1 cellular context compared by ENCODE assay signal in the genomic region with DNA sequence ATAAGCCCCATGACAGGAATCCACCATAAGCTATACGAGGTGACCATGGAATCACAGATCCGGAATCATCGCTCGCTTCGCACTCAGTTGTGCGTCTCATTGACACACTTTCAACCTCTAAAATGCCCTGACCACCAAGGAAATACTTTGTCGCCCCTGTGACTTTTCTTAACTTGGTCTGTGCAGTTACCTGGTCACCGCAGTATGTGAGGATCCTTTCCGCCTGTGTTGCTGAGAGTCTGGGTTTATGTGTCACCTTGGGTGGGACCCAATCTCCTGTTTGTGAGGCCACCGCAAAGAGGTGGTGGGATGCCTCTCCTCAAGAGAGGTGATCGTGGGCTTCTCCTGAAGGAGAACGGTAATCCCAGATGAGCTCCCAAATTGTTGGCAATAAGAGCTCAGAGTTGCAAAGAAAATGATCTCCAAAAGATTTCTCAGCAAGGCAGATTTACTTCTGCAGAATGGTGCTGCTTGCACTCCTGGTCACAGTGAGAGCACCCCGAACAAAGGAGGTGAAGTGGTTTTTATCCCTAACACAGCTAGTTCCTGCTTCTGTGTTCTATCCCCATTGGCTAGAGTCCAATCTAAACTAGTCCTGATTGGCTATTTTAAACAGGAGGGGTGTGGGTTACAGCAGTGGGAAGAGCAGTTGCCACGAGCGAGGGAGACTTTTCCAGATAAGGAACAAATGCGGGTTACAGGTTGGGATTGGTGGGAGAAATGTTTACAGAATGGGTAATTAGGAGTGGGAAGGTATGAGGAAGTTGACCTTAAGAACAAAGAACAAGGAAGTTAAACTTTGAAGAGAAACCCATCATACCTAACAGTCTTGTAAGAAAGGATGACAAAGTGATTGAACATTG.
TF ChIP-seq lines count a peak whose summit lies in the region.

No MANE protein-coding gene starts in this region.

TF ChIP-seq in K562, 482 proteins besides CTCF, POLR2A, EP300 and RAD21 (continued from another document and continues in another):
- no peak for TF ChIP-seq NCOA6 (IDR thresholded peaks at IDR 0.05)
- no peak for TF ChIP-seq KDM1A (IDR thresholded peaks at IDR 0.05)
- TF ChIP-seq, protein P1, sequence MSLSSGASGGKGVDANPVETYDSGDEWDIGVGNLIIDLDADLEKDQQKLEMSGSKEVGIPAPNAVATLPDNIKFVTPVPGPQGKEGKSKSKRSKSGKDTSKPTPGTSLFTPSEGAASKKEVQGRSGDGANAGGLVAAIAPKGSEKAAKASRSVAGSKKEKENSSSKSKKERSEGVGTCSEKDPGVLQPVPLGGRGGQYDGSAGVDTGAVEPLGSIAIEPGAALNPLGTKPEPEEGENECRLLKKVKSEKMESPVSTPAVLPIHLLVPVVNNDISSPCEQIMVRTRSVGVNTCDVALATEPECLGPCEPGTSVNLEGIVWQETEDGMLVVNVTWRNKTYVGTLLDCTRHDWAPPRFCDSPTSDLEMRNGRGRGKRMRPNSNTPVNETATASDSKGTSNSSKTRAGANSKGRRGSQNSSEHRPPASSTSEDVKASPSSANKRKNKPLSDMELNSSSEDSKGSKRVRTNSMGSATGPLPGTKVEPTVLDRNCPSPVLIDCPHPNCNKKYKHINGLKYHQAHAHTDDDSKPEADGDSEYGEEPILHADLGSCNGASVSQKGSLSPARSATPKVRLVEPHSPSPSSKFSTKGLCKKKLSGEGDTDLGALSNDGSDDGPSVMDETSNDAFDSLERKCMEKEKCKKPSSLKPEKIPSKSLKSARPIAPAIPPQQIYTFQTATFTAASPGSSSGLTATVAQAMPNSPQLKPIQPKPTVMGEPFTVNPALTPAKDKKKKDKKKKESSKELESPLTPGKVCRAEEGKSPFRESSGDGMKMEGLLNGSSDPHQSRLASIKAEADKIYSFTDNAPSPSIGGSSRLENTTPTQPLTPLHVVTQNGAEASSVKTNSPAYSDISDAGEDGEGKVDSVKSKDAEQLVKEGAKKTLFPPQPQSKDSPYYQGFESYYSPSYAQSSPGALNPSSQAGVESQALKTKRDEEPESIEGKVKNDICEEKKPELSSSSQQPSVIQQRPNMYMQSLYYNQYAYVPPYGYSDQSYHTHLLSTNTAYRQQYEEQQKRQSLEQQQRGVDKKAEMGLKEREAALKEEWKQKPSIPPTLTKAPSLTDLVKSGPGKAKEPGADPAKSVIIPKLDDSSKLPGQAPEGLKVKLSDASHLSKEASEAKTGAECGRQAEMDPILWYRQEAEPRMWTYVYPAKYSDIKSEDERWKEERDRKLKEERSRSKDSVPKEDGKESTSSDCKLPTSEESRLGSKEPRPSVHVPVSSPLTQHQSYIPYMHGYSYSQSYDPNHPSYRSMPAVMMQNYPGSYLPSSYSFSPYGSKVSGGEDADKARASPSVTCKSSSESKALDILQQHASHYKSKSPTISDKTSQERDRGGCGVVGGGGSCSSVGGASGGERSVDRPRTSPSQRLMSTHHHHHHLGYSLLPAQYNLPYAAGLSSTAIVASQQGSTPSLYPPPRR (CRISPR knock-in tag; IDR thresholded peaks at IDR 0.05; ENCODE audit: borderline replicate concordance), result no peak
- no peak for TF ChIP-seq RBM15 (IDR thresholded peaks at IDR 0.05; ENCODE audit: insufficient read depth, low read length)
- TF ChIP-seq CXXC5 (CRISPR knock-in tag; IDR thresholded peaks at IDR 0.05), result no peak
- TF ChIP-seq E2F8 (IDR thresholded peaks at IDR 0.05; ENCODE audit: low read depth, partially characterized antibody), result no peak
- TF ChIP-seq ZEB2 (IDR thresholded peaks at IDR 0.05), result peak; percentile 90
- TF ChIP-seq TRIM24 (IDR thresholded peaks at IDR 0.05), result peak in 1 of 2 experiments; percentile 79; a peak in 2 of 4 replicates
- TF ChIP-seq, protein P2, sequence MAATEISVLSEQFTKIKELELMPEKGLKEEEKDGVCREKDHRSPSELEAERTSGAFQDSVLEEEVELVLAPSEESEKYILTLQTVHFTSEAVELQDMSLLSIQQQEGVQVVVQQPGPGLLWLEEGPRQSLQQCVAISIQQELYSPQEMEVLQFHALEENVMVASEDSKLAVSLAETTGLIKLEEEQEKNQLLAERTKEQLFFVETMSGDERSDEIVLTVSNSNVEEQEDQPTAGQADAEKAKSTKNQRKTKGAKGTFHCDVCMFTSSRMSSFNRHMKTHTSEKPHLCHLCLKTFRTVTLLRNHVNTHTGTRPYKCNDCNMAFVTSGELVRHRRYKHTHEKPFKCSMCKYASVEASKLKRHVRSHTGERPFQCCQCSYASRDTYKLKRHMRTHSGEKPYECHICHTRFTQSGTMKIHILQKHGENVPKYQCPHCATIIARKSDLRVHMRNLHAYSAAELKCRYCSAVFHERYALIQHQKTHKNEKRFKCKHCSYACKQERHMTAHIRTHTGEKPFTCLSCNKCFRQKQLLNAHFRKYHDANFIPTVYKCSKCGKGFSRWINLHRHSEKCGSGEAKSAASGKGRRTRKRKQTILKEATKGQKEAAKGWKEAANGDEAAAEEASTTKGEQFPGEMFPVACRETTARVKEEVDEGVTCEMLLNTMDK (IDR thresholded peaks at IDR 0.05; ENCODE audit: borderline replicate concordance, insufficient read depth, low read depth, low read length, poor library complexity, severe bottlenecking), result no peak
- 0 out of 2 replicates have a peak, but pooled peaks have one; percentile 23 for TF ChIP-seq E2F1 (CRISPR knock-in tag; IDR thresholded peaks at IDR 0.05)
- TF ChIP-seq, protein P3, sequence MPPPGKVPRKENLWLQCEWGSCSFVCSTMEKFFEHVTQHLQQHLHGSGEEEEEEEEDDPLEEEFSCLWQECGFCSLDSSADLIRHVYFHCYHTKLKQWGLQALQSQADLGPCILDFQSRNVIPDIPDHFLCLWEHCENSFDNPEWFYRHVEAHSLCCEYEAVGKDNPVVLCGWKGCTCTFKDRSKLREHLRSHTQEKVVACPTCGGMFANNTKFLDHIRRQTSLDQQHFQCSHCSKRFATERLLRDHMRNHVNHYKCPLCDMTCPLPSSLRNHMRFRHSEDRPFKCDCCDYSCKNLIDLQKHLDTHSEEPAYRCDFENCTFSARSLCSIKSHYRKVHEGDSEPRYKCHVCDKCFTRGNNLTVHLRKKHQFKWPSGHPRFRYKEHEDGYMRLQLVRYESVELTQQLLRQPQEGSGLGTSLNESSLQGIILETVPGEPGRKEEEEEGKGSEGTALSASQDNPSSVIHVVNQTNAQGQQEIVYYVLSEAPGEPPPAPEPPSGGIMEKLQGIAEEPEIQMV (tag; conservative IDR thresholded peaks at IDR 0.05; ENCODE audit: low read depth), result no peak
- TF ChIP-seq CHD4 (IDR thresholded peaks at IDR 0.05; ENCODE audit: insufficient read depth, insufficient replicate concordance, low read depth, low read length, poor library complexity, severe bottlenecking), result no peak
- TF ChIP-seq, protein P4, sequence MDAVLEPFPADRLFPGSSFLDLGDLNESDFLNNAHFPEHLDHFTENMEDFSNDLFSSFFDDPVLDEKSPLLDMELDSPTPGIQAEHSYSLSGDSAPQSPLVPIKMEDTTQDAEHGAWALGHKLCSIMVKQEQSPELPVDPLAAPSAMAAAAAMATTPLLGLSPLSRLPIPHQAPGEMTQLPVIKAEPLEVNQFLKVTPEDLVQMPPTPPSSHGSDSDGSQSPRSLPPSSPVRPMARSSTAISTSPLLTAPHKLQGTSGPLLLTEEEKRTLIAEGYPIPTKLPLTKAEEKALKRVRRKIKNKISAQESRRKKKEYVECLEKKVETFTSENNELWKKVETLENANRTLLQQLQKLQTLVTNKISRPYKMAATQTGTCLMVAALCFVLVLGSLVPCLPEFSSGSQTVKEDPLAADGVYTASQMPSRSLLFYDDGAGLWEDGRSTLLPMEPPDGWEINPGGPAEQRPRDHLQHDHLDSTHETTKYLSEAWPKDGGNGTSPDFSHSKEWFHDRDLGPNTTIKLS (IDR thresholded peaks at IDR 0.05; ENCODE audit: borderline replicate concordance, low read depth), result no peak
- TF ChIP-seq THRAP3 (IDR thresholded peaks at IDR 0.05; ENCODE audit: borderline replicate concordance), result 0 out of 2 replicates have a peak, but pooled peaks have one; percentile 10
- no peak for TF ChIP-seq NEUROD1 (IDR thresholded peaks at IDR 0.05; ENCODE audit: borderline replicate concordance, low read depth, low read length, partially characterized antibody)
- TF ChIP-seq, protein P5, sequence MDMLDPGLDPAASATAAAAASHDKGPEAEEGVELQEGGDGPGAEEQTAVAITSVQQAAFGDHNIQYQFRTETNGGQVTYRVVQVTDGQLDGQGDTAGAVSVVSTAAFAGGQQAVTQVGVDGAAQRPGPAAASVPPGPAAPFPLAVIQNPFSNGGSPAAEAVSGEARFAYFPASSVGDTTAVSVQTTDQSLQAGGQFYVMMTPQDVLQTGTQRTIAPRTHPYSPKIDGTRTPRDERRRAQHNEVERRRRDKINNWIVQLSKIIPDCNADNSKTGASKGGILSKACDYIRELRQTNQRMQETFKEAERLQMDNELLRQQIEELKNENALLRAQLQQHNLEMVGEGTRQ (CRISPR knock-in tag; IDR thresholded peaks at IDR 0.05), result no peak
- no peak for TF ChIP-seq CBX8 (IDR thresholded peaks at IDR 0.05; ENCODE audit: borderline replicate concordance, extremely low read depth, low read depth, low read length, poor library complexity, severe bottlenecking)
- no peak for TF ChIP-seq ETS2 (tag; IDR thresholded peaks at IDR 0.05; ENCODE audit: borderline replicate concordance, poor library complexity, severe bottlenecking)
- TF ChIP-seq HNRNPK (IDR thresholded peaks at IDR 0.05; ENCODE audit: low read depth, low read length, poor library complexity, severe bottlenecking), result no peak
- TF ChIP-seq MTA2 (IDR thresholded peaks at IDR 0.05; ENCODE audit: low read depth), result no peak
- no peak for TF ChIP-seq STAT5B (CRISPR knock-in tag; IDR thresholded peaks at IDR 0.05)
- TF ChIP-seq SIX5 (IDR thresholded peaks at IDR 0.05; ENCODE audit: borderline replicate concordance in 1 of 2, insufficient read depth in 1 of 2, low read depth in 1 of 2, low read length in 2 of 2), result no peak
- TF ChIP-seq ARNT (IDR thresholded peaks at IDR 0.05), result no peak
- no peak for TF ChIP-seq EP400 (IDR thresholded peaks at IDR 0.05)
- peak; percentile 80 for TF ChIP-seq EWSR1 (IDR thresholded peaks at IDR 0.05; ENCODE audit: borderline replicate concordance, low read depth, partially characterized antibody)
- no peak for TF ChIP-seq ID3 (CRISPR knock-in tag; IDR thresholded peaks at IDR 0.05)
- no peak for TF ChIP-seq ID3 (tag; IDR thresholded peaks at IDR 0.05)
- no peak for TF ChIP-seq GABPB2 (CRISPR knock-in tag; conservative IDR thresholded peaks at IDR 0.05)
- no peak for TF ChIP-seq KDM2B (CRISPR knock-in tag; IDR thresholded peaks at IDR 0.05)
- peak; percentile 7 for TF ChIP-seq MEIS2 (IDR thresholded peaks at IDR 0.05; ENCODE audit: partially characterized antibody)
- TF ChIP-seq, protein P6, sequence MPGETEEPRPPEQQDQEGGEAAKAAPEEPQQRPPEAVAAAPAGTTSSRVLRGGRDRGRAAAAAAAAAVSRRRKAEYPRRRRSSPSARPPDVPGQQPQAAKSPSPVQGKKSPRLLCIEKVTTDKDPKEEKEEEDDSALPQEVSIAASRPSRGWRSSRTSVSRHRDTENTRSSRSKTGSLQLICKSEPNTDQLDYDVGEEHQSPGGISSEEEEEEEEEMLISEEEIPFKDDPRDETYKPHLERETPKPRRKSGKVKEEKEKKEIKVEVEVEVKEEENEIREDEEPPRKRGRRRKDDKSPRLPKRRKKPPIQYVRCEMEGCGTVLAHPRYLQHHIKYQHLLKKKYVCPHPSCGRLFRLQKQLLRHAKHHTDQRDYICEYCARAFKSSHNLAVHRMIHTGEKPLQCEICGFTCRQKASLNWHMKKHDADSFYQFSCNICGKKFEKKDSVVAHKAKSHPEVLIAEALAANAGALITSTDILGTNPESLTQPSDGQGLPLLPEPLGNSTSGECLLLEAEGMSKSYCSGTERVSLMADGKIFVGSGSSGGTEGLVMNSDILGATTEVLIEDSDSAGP (CRISPR knock-in tag; IDR thresholded peaks at IDR 0.05), result no peak
- no peak for TF ChIP-seq ZNF584 (CRISPR knock-in tag; IDR thresholded peaks at IDR 0.05; ENCODE audit: low read depth)
- no peak for TF ChIP-seq CEBPG (CRISPR knock-in tag; IDR thresholded peaks at IDR 0.05)
- no peak for TF ChIP-seq CEBPG (tag; conservative IDR thresholded peaks at IDR 0.05 in 1 of 2, IDR thresholded peaks at IDR 0.05 in 1 of 2)
- no peak; the same call in 1 of the 2 replicates for TF ChIP-seq MAFF (IDR thresholded peaks at IDR 0.05; ENCODE audit: low read length)
- TF ChIP-seq, protein P7, sequence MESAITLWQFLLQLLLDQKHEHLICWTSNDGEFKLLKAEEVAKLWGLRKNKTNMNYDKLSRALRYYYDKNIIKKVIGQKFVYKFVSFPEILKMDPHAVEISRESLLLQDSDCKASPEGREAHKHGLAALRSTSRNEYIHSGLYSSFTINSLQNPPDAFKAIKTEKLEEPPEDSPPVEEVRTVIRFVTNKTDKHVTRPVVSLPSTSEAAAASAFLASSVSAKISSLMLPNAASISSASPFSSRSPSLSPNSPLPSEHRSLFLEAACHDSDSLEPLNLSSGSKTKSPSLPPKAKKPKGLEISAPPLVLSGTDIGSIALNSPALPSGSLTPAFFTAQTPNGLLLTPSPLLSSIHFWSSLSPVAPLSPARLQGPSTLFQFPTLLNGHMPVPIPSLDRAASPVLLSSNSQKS (CRISPR knock-in tag; IDR thresholded peaks at IDR 0.05), result no peak
